In genomic region chr3:183270344-183270743, GRCh38 we compare ENCODE assay signal across 22 cellular contexts. TPM values are rescaled to one million over a fixed set of nuclear protein-coding genes. Genes with fewer than 3 reads are reported as not detected.
DNase-seq lines count a peak whose midpoint lies in the region; ATAC-seq and TF ChIP-seq lines count a peak whose summit lies in the region.
"Had no signal": no experiment of that assay in that cellular context is flagged by ENCODE, and none has a peak within 500 bp of the region (broad histone marks: within the 10 kb centered on the region; RNA-seq: fewer than 3 reads in every experiment).

No MANE protein-coding gene starts in this region.

- H4K20me1 ChIP-seq in HCT116 (ENCODE audit: insufficient read depth) (no peaks in the 10 kb centered on the region), PC-9 (ENCODE audit: insufficient read depth) (no peaks in the 10 kb centered on the region)

- no peak overlapping the region for H2AFZ ChIP-seq in HCT116 (ENCODE audit: low read depth, low read length, poor library complexity, severe bottlenecking)
- no peak overlapping the region for H2AFZ ChIP-seq in PC-9
- H2AFZ ChIP-seq: GM23248 had no signal

- ATAC-seq in HCT116 = no peak
- peak in 3 of 4 donors; percentile 21 to 52 (median 46) for ATAC-seq in psoas muscle
- ATAC-seq: A549, GM12878 had no signal

- intact Hi-C loops in HCT116 (cut with micrococcal nuclease) = no loop called here
- intact Hi-C loops in psoas muscle (cut with DNase I) = no loop called here
- intact Hi-C loops in PC-9 (cut with micrococcal nuclease; ENCODE audit: unreplicated experiment) = no loop called here

- no peaks in the 10 kb centered on the region for H3K9me2 ChIP-seq in HCT116 (ENCODE audit: insufficient read depth)
- no peaks in the 10 kb centered on the region for H3K9me2 ChIP-seq in PC-9 (ENCODE audit: insufficient read depth)

- no peak for TF ChIP-seq CTCF in HCT116 (IDR thresholded peaks at IDR 0.05 in 2 of 3, conservative IDR thresholded peaks at IDR 0.05 in 1 of 3; ENCODE audit: borderline replicate concordance in 1 of 3, insufficient read depth in 1 of 3, low read depth in 2 of 3, low read length in 2 of 3)
- TF ChIP-seq CTCF in psoas muscle (IDR thresholded peaks at IDR 0.05) = no peak
- no peak for TF ChIP-seq CTCF in PC-9 (conservative IDR thresholded peaks at IDR 0.05)

- no peak overlapping the region for H3K27ac ChIP-seq in HCT116 (ENCODE audit: low read depth, low read length)
- peak overlapping the region; percentile 0 for H3K27ac ChIP-seq in epithelial cell of prostate
- peak overlapping the region; percentile 12 for H3K27ac ChIP-seq in psoas muscle
- H3K27ac ChIP-seq in PC-9 = no peak overlapping the region
- H3K27ac ChIP-seq: A549; BLaER1 treated with 17β-estradiol and CSF1 and Interleukin-3, amounts not matched to agents 10 nM and 100 nM; GM23248 had no signal

- DNase-seq in HCT116 (ENCODE audit: low read depth, low spot score) = no peak
- DNase-seq in epithelial cell of prostate (ENCODE audit: low read depth, low spot score) = no peak
- no peak for DNase-seq in psoas muscle
- no peak for DNase-seq in activated CD4-positive, alpha-beta T cell treated with anti-CD3 and anti-CD28 coated beads for 48 hours
- no peak for DNase-seq in PC-9
- no peak for DNase-seq in NCI-H1105 (lab: John Stamatoyannopoulos, UW)
- DNase-seq: 8988T; ACHN; AML-193; BE2C; CD4-positive, alpha-beta T cell; CD8-positive, alpha-beta memory T cell; DMS 273 treated with DMSO at 0.1 percent for 48 hours; DMS79; EL; GDM1; GM23248; H9; HFFc6 had no signal

- H3K4me2 ChIP-seq in HCT116 (ENCODE audit: low read length) (no peak overlapping the region), PC-9 (no peak overlapping the region)
- H3K4me2 ChIP-seq: A549; BLaER1 treated with 17β-estradiol and CSF1 and Interleukin-3, amounts not matched to agents 10 nM and 100 nM had no signal

- H3K36me3 ChIP-seq in HCT116 (ENCODE audit: control insufficient read depth in 1 of 2, insufficient read depth in 2 of 2, low read length in 2 of 2) = peaks cover 2 to 12% of the 10 kb centered on the region in 2 experiments; a peak in 2 of 4 replicates
- peaks cover 3 to 21% of the 10 kb centered on the region in 2 donors for H3K36me3 ChIP-seq in psoas muscle (ENCODE audit: insufficient read depth in 1 of 2, low read depth in 1 of 2)
- H3K36me3 ChIP-seq in PC-9 (ENCODE audit: low read depth) = peaks cover 50% of the 10 kb centered on the region
- H3K36me3 ChIP-seq: BE2C had no signal

- WGBS in psoas muscle, 3 donors = 85 to 93% (median 87%) methylated on average over 7 of the region's 7 CpGs

- no peak for TF ChIP-seq POLR2A in HCT116 (IDR thresholded peaks at IDR 0.05; ENCODE audit: borderline replicate concordance, extremely low read depth, insufficient read depth, insufficient read length)

- no peak for TF ChIP-seq RAD21 in HCT116 (IDR thresholded peaks at IDR 0.05; ENCODE audit: low read depth)

- H3F3A ChIP-seq in PC-9 (ENCODE audit: insufficient read depth, low read depth) = peaks cover 48% of the 10 kb centered on the region

- H3K9ac ChIP-seq in HCT116 (ENCODE audit: low read length) = no peak overlapping the region
- H3K9ac ChIP-seq: BLaER1 treated with 17β-estradiol and CSF1 and Interleukin-3, amounts not matched to agents 10 nM and 100 nM; GM23248 had no signal

- POLR2A ChIA-PET in HCT116 (lab: Charles Lee) = no interaction called here
- POLR2A ChIA-PET in PC-9 (lab: Charles Lee; ENCODE audit: unreplicated experiment) = interaction anchor here (0.8 kb wide), 1 partner anchor 37 kb away, joined by 3 read pairs; no protein-coding TSS in a partner anchor

- H3K4me3 ChIP-seq in HCT116 (replicated peaks in 1 of 2; ENCODE audit: low read depth in 1 of 2, low read length in 2 of 2) = no peak overlapping the region
- no peak overlapping the region for H3K4me3 ChIP-seq in psoas muscle
- no peak overlapping the region for H3K4me3 ChIP-seq in PC-9
- H3K4me3 ChIP-seq: A549; BLaER1 treated with 17β-estradiol and CSF1 and Interleukin-3, amounts not matched to agents 10 nM and 100 nM; GM12878; GM23248 had no signal

- H3K9me3 ChIP-seq in HCT116 (ENCODE audit: control insufficient read depth in 1 of 2, insufficient read depth in 1 of 2, low read depth in 1 of 2, low read length in 2 of 2) (no peaks in the 10 kb centered on the region), psoas muscle (no peaks in the 10 kb centered on the region), PC-9 (ENCODE audit: insufficient read depth, low read depth) (no peaks in the 10 kb centered on the region)
- H3K9me3 ChIP-seq: A549; BE2C; BLaER1 treated with 17β-estradiol and CSF1 and Interleukin-3, amounts not matched to agents 10 nM and 100 nM had no signal

- H3K4me1 ChIP-seq in HCT116 (ENCODE audit: control insufficient read depth in 1 of 2, insufficient read depth in 2 of 2, low read length in 2 of 2) (peaks cover 11 to 49% of the 10 kb centered on the region in 2 experiments), psoas muscle (peaks cover 54% of the 10 kb centered on the region), PC-9 (replicated peaks; ENCODE audit: insufficient read depth) (peaks cover 62% of the 10 kb centered on the region)
- H3K4me1 ChIP-seq: BE2C had no signal

- CTCF ChIA-PET in HCT116 (lab: Charles Lee) = no interaction called here
- CTCF ChIA-PET in PC-9 (lab: Charles Lee) = no interaction called here

- RAD21 ChIA-PET in HCT116 (lab: Charles Lee; ENCODE audit: low non-redundant PET in 1 of 2, low total read pairs in 2 of 2, uncharacterized antibody in 2 of 2, unreplicated experiment in 2 of 2) = no interaction called here

- H3K27me3 ChIP-seq in HCT116 (ENCODE audit: insufficient read depth, low read length) (no peaks in the 10 kb centered on the region), psoas muscle (ENCODE audit: insufficient read depth in 3 of 3, low read length in 2 of 3) (no peaks in the 10 kb centered on the region), PC-9 (ENCODE audit: insufficient read depth, low read depth) (no peaks in the 10 kb centered on the region)
- H3K27me3 ChIP-seq: BE2C; BLaER1 treated with 17β-estradiol and CSF1 and Interleukin-3, amounts not matched to agents 10 nM and 100 nM had no signal

- H3K79me2 ChIP-seq in HCT116 (ENCODE audit: insufficient read depth, low read length) (peaks cover 58% of the 10 kb centered on the region), PC-9 (ENCODE audit: low read depth) (peaks cover 89% of the 10 kb centered on the region)

- BruUV-seq in HCT116 (replicated peaks; lab: Mats Ljungman, UMichigan) (TSS peak; percentile 9), PC-9 (replicated peaks; lab: Mats Ljungman, UMichigan) (no TSS peak)

TF ChIP-seq in HCT116, 20 proteins besides CTCF, POLR2A, EP300 and RAD21:
- TF ChIP-seq MAX (IDR thresholded peaks at IDR 0.05) = no peak
- TF ChIP-seq YY1 (IDR thresholded peaks at IDR 0.05; ENCODE audit: extremely low read depth, insufficient replicate concordance, low read depth, low read length) = no peak
- TF ChIP-seq ELF1 (IDR thresholded peaks at IDR 0.05; ENCODE audit: borderline replicate concordance, low read depth) = no peak
- no peak for TF ChIP-seq EZH2phosphoT487 (IDR thresholded peaks at IDR 0.05; ENCODE audit: borderline replicate concordance)
- TF ChIP-seq SP1 (IDR thresholded peaks at IDR 0.05; ENCODE audit: low read depth) = no peak
- TF ChIP-seq SRF (IDR thresholded peaks at IDR 0.05; ENCODE audit: low read depth) = no peak
- no peak for TF ChIP-seq POLR2AphosphoS5 (IDR thresholded peaks at IDR 0.05; ENCODE audit: low read depth, low read length)
- no peak for TF ChIP-seq FOSL1 (IDR thresholded peaks at IDR 0.05; ENCODE audit: low read depth)
- TF ChIP-seq ZFX (IDR thresholded peaks at IDR 0.05) = no peak
- no peak for TF ChIP-seq CEBPB (IDR thresholded peaks at IDR 0.05; ENCODE audit: low read depth)
- no peak for TF ChIP-seq ZNF274 (IDR thresholded peaks at IDR 0.05; ENCODE audit: low read depth, low read length)
- TF ChIP-seq EZH2 (IDR thresholded peaks at IDR 0.05) = no peak
- no peak for TF ChIP-seq TCF7L2 (IDR thresholded peaks at IDR 0.05; ENCODE audit: borderline replicate concordance, extremely low read depth, insufficient read depth, insufficient read length)
- TF ChIP-seq SIN3A (IDR thresholded peaks at IDR 0.05; ENCODE audit: low read depth) = no peak
- no peak for TF ChIP-seq CBX3 (IDR thresholded peaks at IDR 0.05; ENCODE audit: low read depth)
- TF ChIP-seq ATF3 (IDR thresholded peaks at IDR 0.05) = no peak
- TF ChIP-seq ZBTB33 (IDR thresholded peaks at IDR 0.05; ENCODE audit: extremely low read depth, insufficient replicate concordance, low read length) = no peak

RNA-seq across cellular contexts. Expression of gene B3GNT5, which starts 17.3 kb away (rescaled TPM):
- total RNA-seq in HCT116 (2021; ENCODE audit: unreplicated experiment) (25.3 TPM), psoas muscle (10 to 100 TPM; 44.8 to 98.1 (median 63.7) TPM), PC-9 (2021) (30.7 and 33.6 TPM in 2 replicates)
- 9.6 and 9.7 TPM in 2 replicates for polyA plus RNA-seq in HCT116 (2012)
- 10 to 100 TPM; 12.1 to 98.9 (median 43.4) TPM for polyA plus RNA-seq in psoas muscle
- total RNA-seq: HFFc6 had no signal
- polyA plus RNA-seq: CD8-positive, alpha-beta memory T cell had no signal

Comparison
In these comparisons a context has a peak if more than half of its experiments do, and no peak if none do; other contexts are left out.
1. H3K27ac ChIP-seq: peak in epithelial cell of prostate (single experiment) and psoas muscle (single experiment); none in HCT116 (single experiment) and PC-9 (single experiment).